In genomic region chr14:61730756-61731373, GRCh38 we compare ENCODE assay signal across 9 cellular contexts. TPM values are rescaled to one million over a fixed set of nuclear protein-coding genes. Genes with fewer than 3 reads are reported as not detected.
DNase-seq lines count a peak whose midpoint lies in the region; ATAC-seq and TF ChIP-seq lines count a peak whose summit lies in the region.
"Had no signal": no experiment of that assay in that cellular context is flagged by ENCODE, and none has a peak within 500 bp of the region (broad histone marks: within the 10 kb centered on the region; RNA-seq: fewer than 3 reads in every experiment).

No MANE protein-coding gene starts in this region.

- no peak for ATAC-seq in PC-3
- no peak for ATAC-seq in HG03565 (IDR thresholded peaks at IDR 0.05; ENCODE audit: unreplicated experiment)
- no peak for ATAC-seq in HG03039 (IDR thresholded peaks at IDR 0.05; ENCODE audit: unreplicated experiment)

- H3K79me2 ChIP-seq in PC-3 (ENCODE audit: low read length): peaks cover 89% of the 10 kb centered on the region

- peak overlapping the region; percentile 19 for H3K27ac ChIP-seq in PC-3 (ENCODE audit: low read length)
- H3K27ac ChIP-seq: sigmoid colon had no signal

- H3K9me2 ChIP-seq in PC-3 (replicated peaks; ENCODE audit: low read length): no peaks in the 10 kb centered on the region

- H3K4me2 ChIP-seq in PC-3 (ENCODE audit: low read length) (no peak overlapping the region), skeletal muscle satellite cell (ENCODE audit: low read length) (no peak overlapping the region)

- H4K20me1 ChIP-seq in PC-3 (ENCODE audit: low read length): peaks cover 55% of the 10 kb centered on the region

- no TSS peak for BruUV-seq in PC-3 (replicated peaks; lab: Mats Ljungman, UMichigan)

- H3K4me1 ChIP-seq in PC-3 (ENCODE audit: insufficient read depth, low read length) (peaks cover 17% of the 10 kb centered on the region), skeletal muscle satellite cell (ENCODE audit: control insufficient read depth, insufficient read depth, low read length) (peaks cover 9% of the 10 kb centered on the region)
- H3K4me1 ChIP-seq: sigmoid colon had no signal

- peaks cover 67% of the 10 kb centered on the region for H3F3A ChIP-seq in PC-3 (ENCODE audit: low read length, unreplicated experiment)

- POLR2A ChIA-PET in PC-3 (lab: Charles Lee; ENCODE audit: unreplicated experiment): no interaction called here

- no peak overlapping the region for H2AFZ ChIP-seq in PC-3 (ENCODE audit: low read length)

- H3K4me3 ChIP-seq in PC-3 (ENCODE audit: low read length) (no peak overlapping the region), skeletal muscle satellite cell (ENCODE audit: low read length) (no peak overlapping the region)
- H3K4me3 ChIP-seq: sigmoid colon had no signal

- no peaks in the 10 kb centered on the region for H3K9me3 ChIP-seq in PC-3 (ENCODE audit: low read length)
- no peaks in the 10 kb centered on the region for H3K9me3 ChIP-seq in skeletal muscle satellite cell (replicated peaks; ENCODE audit: low read length)
- H3K9me3 ChIP-seq: sigmoid colon had no signal

- H3K9ac ChIP-seq in PC-3 (ENCODE audit: low read length) (0 out of 2 replicates have a peak overlapping the region, but pooled peaks have one; percentile 0), skeletal muscle satellite cell (ENCODE audit: low read depth, low read length) (peak overlapping the region; percentile 21)

- TF ChIP-seq CTCF in PC-3 (conservative IDR thresholded peaks at IDR 0.05; ENCODE audit: low read depth, low read length): peak; percentile 83

- no peaks in the 10 kb centered on the region for H3K27me3 ChIP-seq in PC-3 (ENCODE audit: low read length)
- no peaks in the 10 kb centered on the region for H3K27me3 ChIP-seq in skeletal muscle satellite cell (ENCODE audit: control insufficient read depth, insufficient read depth, low read length)
- H3K27me3 ChIP-seq: sigmoid colon had no signal

- TF ChIP-seq POLR2A in erythroblast (IDR thresholded peaks at IDR 0.05; ENCODE audit: low read length): no peak

- peak; percentile 18 to 37 for DNase-seq in NCI-H524 (lab: John Stamatoyannopoulos, UW)
- no peak for DNase-seq in NCI-H524 treated with DMSO at 0.1 percent for 48 hours (lab: John Stamatoyannopoulos, UW)
- peak; percentile 68 for DNase-seq in PC-3
- DNase-seq in erythroblast (lab: John Stamatoyannopoulos, UW): peak; percentile 15 to 59
- no peak for DNase-seq in ureter (ENCODE audit: low spot score)
- DNase-seq: sigmoid colon had no signal

- CTCF ChIA-PET in PC-3 (lab: Charles Lee): no interaction called here

- H3K36me3 ChIP-seq in PC-3 (ENCODE audit: low read depth, low read length): peaks cover 90% of the 10 kb centered on the region
- H3K36me3 ChIP-seq in skeletal muscle satellite cell (ENCODE audit: insufficient read depth, low read length): peaks cover 96% of the 10 kb centered on the region

- intact Hi-C loops in PC-3 (cut with micrococcal nuclease): loop anchor here (1.0 to 5.0 kb wide), 5 partner anchors 36 to 434 kb away; partner anchors contain the start of gene HIF1A

RNA-seq across cellular contexts. Expression of gene SNAPC1, which starts 31.4 kb away (rescaled TPM):
- 26.7 and 27.3 TPM in 2 replicates for total RNA-seq in PC-3 (2014; rRNA removed)
- 20.8 and 21.5 TPM in 2 replicates for total RNA-seq in skeletal muscle satellite cell (2012; rRNA removed)
- 8.9 TPM for total RNA-seq in ureter

RNA-seq across cellular contexts. Expression of gene HIF1A, which starts 35.6 kb away (rescaled TPM):
- 266 and 319 TPM in 2 replicates for total RNA-seq in PC-3 (2014; rRNA removed)
- total RNA-seq in skeletal muscle satellite cell (2012; rRNA removed): 339 and 489 TPM in 2 replicates
- 242 TPM for total RNA-seq in ureter

Comparison
In these comparisons a context has a peak if more than half of its experiments do, and no peak if none do; other contexts are left out.
1. DNase-seq: peak in NCI-H524 (2 of 2), PC-3 (single experiment) and erythroblast (2 of 2); none in NCI-H524 treated with DMSO at 0.1 percent for 48 hours (single experiment) and ureter (single experiment).